ENCODE assay signal across 7 cellular contexts in genomic region chr16:74908759-74909158, GRCh38.
DNase-seq lines count a peak whose midpoint lies in the region; ATAC-seq and TF ChIP-seq lines count a peak whose summit lies in the region.
"Not testable (repeated sequence)": the region's sequence is repeated elsewhere in the genome, so short reads cannot be mapped to it uniquely, and the experiment has no call there.

No MANE protein-coding gene starts in this region.

- not testable (repeated sequence) for ATAC-seq in PC-3
- ATAC-seq in activated T-helper 17 cell treated with anti-CD3 and anti-CD28 coated beads, Interleukin-2, amount 50 U/mL, for 72 hours (replicated peaks) = peak; percentile 28

- peak overlapping the region in 3 of 7 donors; percentile 13 to 35 (median 31) for H3K27ac Mint-ChIP-seq in CD4-positive, alpha-beta memory T cell
- H3K27ac Mint-ChIP-seq in activated T-helper 17 cell treated with anti-CD3 and anti-CD28 coated beads, Interleukin-2, amount 50 U/mL, for 72 hours = not testable (repeated sequence)

- H3K36me3 ChIP-seq in CD4-positive, alpha-beta memory T cell (ENCODE audit: insufficient read depth, low read length) = peaks cover 32% of the 10 kb centered on the region
- peaks cover 28% of the 10 kb centered on the region for H3K36me3 ChIP-seq in PC-3 (ENCODE audit: low read depth, low read length)
- H3K36me3 ChIP-seq in mammary epithelial cell (ENCODE audit: insufficient read depth, low read length) = peaks cover 11% of the 10 kb centered on the region
- H3K36me3 ChIP-seq in trophoblast cell (ENCODE audit: control insufficient read depth in 1 of 2, insufficient read depth in 2 of 2, low read length in 2 of 2) = peaks cover 22 to 42% of the 10 kb centered on the region in 2 experiments

- H3K9me3 ChIP-seq in CD4-positive, alpha-beta memory T cell (ENCODE audit: control insufficient read depth in 1 of 2, low read length in 2 of 2) = peaks cover 0 to 17% of the 10 kb centered on the region in 2 donors
- H3K9me3 ChIP-seq in PC-3 (ENCODE audit: low read length); mammary epithelial cell (replicated peaks; ENCODE audit: insufficient read depth, low read length); trophoblast cell (ENCODE audit: insufficient read depth, low read depth, low read length): not testable (repeated sequence)

- dilution Hi-C loops in mammary epithelial cell (cut with HindIII; ENCODE audit: low sequenced_read_pairs) = not testable (repeated sequence)

- H4K20me1 ChIP-seq in PC-3 (ENCODE audit: low read length); mammary epithelial cell (ENCODE audit: insufficient read depth, low read length): not testable (repeated sequence)

- CTCF ChIA-PET in CD4-positive, alpha-beta memory T cell (lab: Charles Lee; ENCODE audit: partially characterized antibody) = interaction anchor here (1.9 kb wide), 1 partner anchor 46 kb away, joined by 10 read pairs; no protein-coding TSS in a partner anchor
- CTCF ChIA-PET in PC-3 (lab: Charles Lee) = not testable (repeated sequence)
- CTCF ChIA-PET in mammary epithelial cell (lab: Charles Lee; ENCODE audit: low non-redundant PET) = interaction anchor here (0.7 kb wide), 1 partner anchor 24 kb away, joined by 5 read pairs; no protein-coding TSS in a partner anchor

- POLR2A ChIA-PET in CD4-positive, alpha-beta memory T cell (lab: Charles Lee; ENCODE audit: partially characterized antibody); PC-3 (lab: Charles Lee; ENCODE audit: unreplicated experiment): not testable (repeated sequence)

- H3K4me2 ChIP-seq in PC-3 (ENCODE audit: low read length); mammary epithelial cell (ENCODE audit: insufficient read depth, low read depth, low read length); trophoblast cell (ENCODE audit: low read length): not testable (repeated sequence)

- not testable (repeated sequence) for H3K9ac ChIP-seq in PC-3 (ENCODE audit: low read length); mammary epithelial cell (ENCODE audit: insufficient read depth, low read length); trophoblast cell (ENCODE audit: low read length)

- not testable (repeated sequence) for H3K27me3 Mint-ChIP-seq in CD4-positive, alpha-beta memory T cell; activated T-helper 17 cell treated with anti-CD3 and anti-CD28 coated beads, Interleukin-2, amount 50 U/mL, for 72 hours

- H2BK12ac ChIP-seq in trophoblast cell (ENCODE audit: low read length) = not testable (repeated sequence)

- H2BK5ac ChIP-seq in trophoblast cell (ENCODE audit: low read depth, low read length, poor library complexity) = not testable (repeated sequence)

- not testable (repeated sequence) for H4K91ac ChIP-seq in trophoblast cell (ENCODE audit: low read depth, low read length)

- not testable (repeated sequence) for H2AFZ ChIP-seq in PC-3 (ENCODE audit: low read length); mammary epithelial cell (ENCODE audit: low read depth, low read length); trophoblast cell (ENCODE audit: insufficient read depth, low read length, poor library complexity)

- H3K79me1 ChIP-seq in trophoblast cell (ENCODE audit: low read length) = not testable (repeated sequence)

- DNase-seq in CD4-positive, alpha-beta memory T cell = not testable (repeated sequence)
- DNase-seq in PC-3 (peak; percentile 13), mammary epithelial cell (peak; percentile 9), epithelial cell of esophagus (ENCODE audit: low read depth) (peak; percentile 77), islet precursor cell (peak; percentile 67), trophoblast cell (peak; percentile 82 to 92)

- not testable (repeated sequence) for H3K14ac ChIP-seq in trophoblast cell (ENCODE audit: low read length)

- H3K9me3 Mint-ChIP-seq in CD4-positive, alpha-beta memory T cell = peaks cover 0 to 31% (median 23%) of the 10 kb centered on the region in 8 donors
- H3K9me3 Mint-ChIP-seq in activated T-helper 17 cell treated with anti-CD3 and anti-CD28 coated beads, Interleukin-2, amount 50 U/mL, for 72 hours = not testable (repeated sequence)

- 92% methylated on average over 2 of the region's 8 CpGs for WGBS in mammary epithelial cell (ENCODE audit: low coverage, missing lambda C conversion rate)
- WGBS in trophoblast cell (ENCODE audit: extremely low coverage, insufficient coverage, insufficient read length) = no CpG with 5 or more reads among the region's 8 CpGs

- H3K18ac ChIP-seq in trophoblast cell (ENCODE audit: low read length) = not testable (repeated sequence)

- not testable (repeated sequence) for H4K8ac ChIP-seq in trophoblast cell (ENCODE audit: low read depth, low read length)

- not testable (repeated sequence) for H2BK120ac ChIP-seq in trophoblast cell (ENCODE audit: insufficient read depth, low read length, poor library complexity)

- not testable (repeated sequence) for H3K4ac ChIP-seq in trophoblast cell (ENCODE audit: low read depth, low read length)

- H3K23ac ChIP-seq in trophoblast cell (ENCODE audit: low read length) = not testable (repeated sequence)

- H3K4me1 Mint-ChIP-seq in CD4-positive, alpha-beta memory T cell; activated T-helper 17 cell treated with anti-CD3 and anti-CD28 coated beads, Interleukin-2, amount 50 U/mL, for 72 hours: not testable (repeated sequence)

- peaks cover 72 to 82% of the 10 kb centered on the region in 2 donors for H3K36me3 Mint-ChIP-seq in CD4-positive, alpha-beta memory T cell
- peaks cover 92% of the 10 kb centered on the region for H3K36me3 Mint-ChIP-seq in activated T-helper 17 cell treated with anti-CD3 and anti-CD28 coated beads, Interleukin-2, amount 50 U/mL, for 72 hours (ENCODE audit: low read depth)

- not testable (repeated sequence) for H2AK5ac ChIP-seq in trophoblast cell (ENCODE audit: low read length)

- H3K4me1 ChIP-seq in CD4-positive, alpha-beta memory T cell (ENCODE audit: insufficient read depth, low read length); PC-3 (ENCODE audit: insufficient read depth, low read length); mammary epithelial cell (ENCODE audit: insufficient read depth, low read length); trophoblast cell (ENCODE audit: control insufficient read depth in 1 of 2, insufficient read depth in 2 of 2, low read length in 2 of 2): not testable (repeated sequence)

- in situ Hi-C loops in mammary epithelial cell (cut with MboI; ENCODE audit: low sequenced_read_pairs in 2 of 2) = not testable (repeated sequence)

- not testable (repeated sequence) for H3K27me3 ChIP-seq in CD4-positive, alpha-beta memory T cell (ENCODE audit: insufficient read depth, low read length); PC-3 (ENCODE audit: low read length); mammary epithelial cell (ENCODE audit: insufficient read depth, low read length); trophoblast cell (ENCODE audit: insufficient read depth, low read length)

- H3F3A ChIP-seq in PC-3 (ENCODE audit: low read length, unreplicated experiment) = not testable (repeated sequence)

- BruUV-seq in PC-3 (replicated peaks; lab: Mats Ljungman, UMichigan); mammary epithelial cell (replicated peaks; lab: Mats Ljungman, UMichigan): not testable (repeated sequence)

- not testable (repeated sequence) for H4K12ac ChIP-seq in trophoblast cell (ENCODE audit: low read depth, low read length)

- not testable (repeated sequence) for H3K27ac ChIP-seq in CD4-positive, alpha-beta memory T cell (ENCODE audit: low read depth, low read length); mammary epithelial cell (ENCODE audit: insufficient read depth, low read depth, low read length); trophoblast cell (ENCODE audit: low read depth, low read length)
- H3K27ac ChIP-seq in PC-3 (ENCODE audit: low read length) = peak overlapping the region; percentile 37

- not testable (repeated sequence) for H3K9me2 ChIP-seq in PC-3 (replicated peaks; ENCODE audit: low read length)

- H3K4me3 Mint-ChIP-seq in CD4-positive, alpha-beta memory T cell = peak overlapping the region in 7 of 8 donors; percentile 15 to 72 (median 55)
- peak overlapping the region; percentile 44 for H3K4me3 Mint-ChIP-seq in activated T-helper 17 cell treated with anti-CD3 and anti-CD28 coated beads, Interleukin-2, amount 50 U/mL, for 72 hours

- intact Hi-C loops in CD4-positive, alpha-beta memory T cell (cut with micrococcal nuclease); PC-3 (cut with micrococcal nuclease); mammary epithelial cell (cut with micrococcal nuclease): not testable (repeated sequence)

- TF ChIP-seq CTCF in PC-3 (conservative IDR thresholded peaks at IDR 0.05; ENCODE audit: low read depth, low read length); mammary epithelial cell (conservative IDR thresholded peaks at IDR 0.05 in 1 of 2, IDR thresholded peaks at IDR 0.05 in 1 of 2; ENCODE audit: extremely low read depth in 1 of 2, insufficient read depth in 1 of 2, low read depth in 1 of 2, low read length in 2 of 2); epithelial cell of esophagus (IDR thresholded peaks at IDR 0.05; ENCODE audit: insufficient read depth, low read depth, low read length, missing control alignments): not testable (repeated sequence)

- not testable (repeated sequence) for H3K79me2 ChIP-seq in PC-3 (ENCODE audit: low read length); mammary epithelial cell (ENCODE audit: insufficient read depth, low read length); trophoblast cell (ENCODE audit: control insufficient read depth, insufficient read depth, low read length, poor library complexity)

- not testable (repeated sequence) for H3K4me3 ChIP-seq in CD4-positive, alpha-beta memory T cell (ENCODE audit: low read length in 2 of 2); PC-3 (ENCODE audit: low read length); mammary epithelial cell (replicated peaks in 1 of 3; ENCODE audit: insufficient read depth in 1 of 3, low read depth in 2 of 3, low read length in 3 of 3); epithelial cell of esophagus (ENCODE audit: low read length); trophoblast cell (ENCODE audit: low read depth, low read length)
